ENCODE assay signal across 8 cellular contexts in genomic region chr2:157875720-157876065, GRCh38. TPM values are rescaled to one million over a fixed set of nuclear protein-coding genes. Genes with fewer than 3 reads are reported as not detected.
A peak's percentile ranks its signal among the peaks of the same experiment; 100 is the strongest.
DNase-seq lines count a peak whose midpoint lies in the region; ATAC-seq and TF ChIP-seq lines count a peak whose summit lies in the region.

No MANE protein-coding gene starts in this region.

- H3K4me3 ChIP-seq in CD4-positive, alpha-beta memory T cell (ENCODE audit: low read length in 2 of 2): peak overlapping the region in 1 of 2 donors; percentile 74
- H3K4me3 ChIP-seq in urinary bladder (ENCODE audit: low read depth, low read length): peak overlapping the region; percentile 96

- H3K27me3 ChIP-seq in CD4-positive, alpha-beta memory T cell (ENCODE audit: insufficient read depth, low read length): no peaks in the 10 kb centered on the region

- H3K4me1 Mint-ChIP-seq in CD4-positive, alpha-beta memory T cell: peaks cover 49 to 74% (median 64%) of the 10 kb centered on the region in 4 donors
- peaks cover 67% of the 10 kb centered on the region for H3K4me1 Mint-ChIP-seq in activated CD4-positive, alpha-beta T cell treated with anti-CD3 and anti-CD28 coated beads, Interleukin-2, amount 10 ng/mL, durations not matched to agents 7 days and 5 days
- H3K4me1 Mint-ChIP-seq in endothelial cell (ENCODE audit: unreplicated experiment): peaks cover 29% of the 10 kb centered on the region
- peaks cover 12 to 48% (median 41%) of the 10 kb centered on the region in 4 donors for H3K4me1 Mint-ChIP-seq in naive thymus-derived CD8-positive, alpha-beta T cell

- no peaks in the 10 kb centered on the region for H3K9me3 Mint-ChIP-seq in CD4-positive, alpha-beta memory T cell
- no peaks in the 10 kb centered on the region for H3K9me3 Mint-ChIP-seq in activated CD4-positive, alpha-beta T cell treated with anti-CD3 and anti-CD28 coated beads, Interleukin-2, amount 10 ng/mL, durations not matched to agents 7 days and 5 days
- no peaks in the 10 kb centered on the region for H3K9me3 Mint-ChIP-seq in endothelial cell (ENCODE audit: unreplicated experiment)
- H3K9me3 Mint-ChIP-seq in naive thymus-derived CD8-positive, alpha-beta T cell: no peaks in the 10 kb centered on the region

- peaks cover 4% of the 10 kb centered on the region for H3K36me3 ChIP-seq in CD4-positive, alpha-beta memory T cell (ENCODE audit: insufficient read depth, low read length)
- no peaks in the 10 kb centered on the region for H3K36me3 ChIP-seq in urinary bladder (ENCODE audit: insufficient read depth)

- DNase-seq in CD4-positive, alpha-beta memory T cell: peak in 4 of 5 donors; percentile 62 to 71 (median 64)
- peak; percentile 58 for DNase-seq in activated CD4-positive, alpha-beta T cell treated with anti-CD3 and anti-CD28 coated beads, Interleukin-2, amount 10 ng/mL, durations not matched to agents 7 days and 5 days
- DNase-seq in endothelial cell (ENCODE audit: low spot score): peak; percentile 72
- DNase-seq in naive thymus-derived CD8-positive, alpha-beta T cell: peak in 8 of 10 donors; percentile 25 to 66 (median 56)
- DNase-seq in NCI-H2081 treated with DMSO at 0.1 percent for 48 hours (lab: John Stamatoyannopoulos, UW): no peak

- no peaks in the 10 kb centered on the region for H3K9me3 ChIP-seq in CD4-positive, alpha-beta memory T cell (ENCODE audit: control insufficient read depth in 1 of 2, low read length in 2 of 2)

- H3K27ac ChIP-seq in CD4-positive, alpha-beta memory T cell (ENCODE audit: low read depth, low read length): peak overlapping the region; percentile 66
- peak overlapping the region; percentile 95 for H3K27ac ChIP-seq in urinary bladder (ENCODE audit: low read depth)

- POLR2A ChIA-PET in CD4-positive, alpha-beta memory T cell (lab: Charles Lee; ENCODE audit: partially characterized antibody): interaction anchor here (0.6 to 7.3 kb wide), 15 partner anchors 8 to 1837 kb away, joined by 3 to 308 read pairs (median 3); partner anchors contain the start of genes CYTIP and MARCHF7
- POLR2A ChIA-PET in activated CD4-positive, alpha-beta T cell treated with anti-CD3 and anti-CD28 coated beads, Interleukin-2, amount 10 ng/mL, durations not matched to agents 7 days and 5 days (lab: Charles Lee): interaction anchor here (0.5 to 2.5 kb wide), 4 partner anchors 15 to 1398 kb away, joined by 3 to 6 read pairs (median 4); no protein-coding TSS in a partner anchor
- POLR2A ChIA-PET in naive thymus-derived CD8-positive, alpha-beta T cell (lab: Charles Lee): interaction anchor here (1.2 to 5.0 kb wide), 4 partner anchors 9 to 250 kb away, joined by 4 to 47 read pairs (median 8); no protein-coding TSS in a partner anchor

- intact Hi-C loops in CD4-positive, alpha-beta memory T cell (cut with micrococcal nuclease): loop anchor here (1.0 to 10.0 kb wide), 7 partner anchors 22 to 1837 kb away; partner anchors contain the start of genes ACVR1C, CCDC148, MARCHF7 and NR4A2

- H3K27ac Mint-ChIP-seq in CD4-positive, alpha-beta memory T cell: peak overlapping the region in 3 of 7 donors; percentile 88 to 93 (median 93)
- H3K27ac Mint-ChIP-seq in activated CD4-positive, alpha-beta T cell treated with anti-CD3 and anti-CD28 coated beads, Interleukin-2, amount 10 ng/mL, durations not matched to agents 7 days and 5 days: peak overlapping the region; percentile 94
- no peak overlapping the region for H3K27ac Mint-ChIP-seq in endothelial cell (ENCODE audit: unreplicated experiment)
- peak overlapping the region in 3 of 10 donors; percentile 89 to 90 (median 89) for H3K27ac Mint-ChIP-seq in naive thymus-derived CD8-positive, alpha-beta T cell

- no peak for TF ChIP-seq CTCF in endothelial cell (IDR thresholded peaks at IDR 0.05; ENCODE audit: unreplicated experiment)

- peak; percentile 24 for ATAC-seq in GM19468 (IDR thresholded peaks at IDR 0.05; ENCODE audit: extremely low read depth, unreplicated experiment)
- peak; percentile 52 for ATAC-seq in HG03521 (IDR thresholded peaks at IDR 0.05; ENCODE audit: unreplicated experiment)
- ATAC-seq in naive thymus-derived CD8-positive, alpha-beta T cell: peak; percentile 64 to 68

- H3K36me3 Mint-ChIP-seq in CD4-positive, alpha-beta memory T cell: peaks cover 0 to 14% of the 10 kb centered on the region in 2 donors
- H3K36me3 Mint-ChIP-seq in activated CD4-positive, alpha-beta T cell treated with anti-CD3 and anti-CD28 coated beads, Interleukin-2, amount 10 ng/mL, durations not matched to agents 7 days and 5 days (ENCODE audit: low read depth): peaks cover 33% of the 10 kb centered on the region
- no peaks in the 10 kb centered on the region for H3K36me3 Mint-ChIP-seq in endothelial cell (ENCODE audit: low read depth, unreplicated experiment)
- H3K36me3 Mint-ChIP-seq in naive thymus-derived CD8-positive, alpha-beta T cell: no peaks in the 10 kb centered on the region

- H3K4me1 ChIP-seq in CD4-positive, alpha-beta memory T cell (ENCODE audit: insufficient read depth, low read length): peaks cover 77% of the 10 kb centered on the region
- no peaks in the 10 kb centered on the region for H3K4me1 ChIP-seq in urinary bladder (ENCODE audit: insufficient read depth)

- 1% methylated on average over 49 of the region's 49 CpGs for WGBS in urinary bladder

- peak overlapping the region in 7 of 8 donors; percentile 94 to 97 (median 96) for H3K4me3 Mint-ChIP-seq in CD4-positive, alpha-beta memory T cell
- peak overlapping the region; percentile 96 for H3K4me3 Mint-ChIP-seq in activated CD4-positive, alpha-beta T cell treated with anti-CD3 and anti-CD28 coated beads, Interleukin-2, amount 10 ng/mL, durations not matched to agents 7 days and 5 days
- H3K4me3 Mint-ChIP-seq in endothelial cell (ENCODE audit: unreplicated experiment): peak overlapping the region; percentile 99
- H3K4me3 Mint-ChIP-seq in naive thymus-derived CD8-positive, alpha-beta T cell: peak overlapping the region; percentile 85 to 99 (median 92)

- H3K27me3 Mint-ChIP-seq in CD4-positive, alpha-beta memory T cell: no peaks in the 10 kb centered on the region
- H3K27me3 Mint-ChIP-seq in activated CD4-positive, alpha-beta T cell treated with anti-CD3 and anti-CD28 coated beads, Interleukin-2, amount 10 ng/mL, durations not matched to agents 7 days and 5 days: no peaks in the 10 kb centered on the region
- peaks cover 9% of the 10 kb centered on the region for H3K27me3 Mint-ChIP-seq in endothelial cell (ENCODE audit: unreplicated experiment)
- no peaks in the 10 kb centered on the region for H3K27me3 Mint-ChIP-seq in naive thymus-derived CD8-positive, alpha-beta T cell

- CTCF ChIA-PET in CD4-positive, alpha-beta memory T cell (lab: Charles Lee; ENCODE audit: partially characterized antibody): interaction anchor here (1.0 to 4.7 kb wide), 10 partner anchors 8 to 246 kb away, joined by 3 to 39 read pairs (median 10); no protein-coding TSS in a partner anchor
- CTCF ChIA-PET in activated CD4-positive, alpha-beta T cell treated with anti-CD3 and anti-CD28 coated beads, Interleukin-2, amount 10 ng/mL, durations not matched to agents 7 days and 5 days (lab: Charles Lee): interaction anchor here (0.8 to 2.3 kb wide), 10 partner anchors 9 to 427 kb away, joined by 3 to 17 read pairs (median 5); no protein-coding TSS in a partner anchor

RNA-seq across cellular contexts. Expression of gene ACVR1, which starts 0.4 kb away (rescaled TPM):
- 10 to 100 TPM; 26.9 to 31.9 TPM for total RNA-seq in CD4-positive, alpha-beta memory T cell
- 10 to 100 TPM; 16.1 to 23.3 TPM for polyA plus RNA-seq in CD4-positive, alpha-beta memory T cell
- 10 to 100 TPM; 26.0 to 29.6 TPM for total RNA-seq in activated CD4-positive, alpha-beta T cell treated with anti-CD3 and anti-CD28 coated beads, Interleukin-2, amount 10 ng/mL, durations not matched to agents 7 days and 5 days
- total RNA-seq in endothelial cell (ENCODE audit: unreplicated experiment) (29.9 TPM), urinary bladder (25.1 TPM)
- total RNA-seq in naive thymus-derived CD8-positive, alpha-beta T cell: 10 to 100 TPM; 11.1 to 14.5 TPM
- 1 to 10 TPM; 2.6 to 4.3 (median 3.7) TPM for polyA plus RNA-seq in naive thymus-derived CD8-positive, alpha-beta T cell
- 29.7 TPM for polyA plus RNA-seq in urinary bladder
